In genomic region chr10:49144021-49144720, GRCh38 we compare ENCODE assay signal across 27 cellular contexts. TPM values are rescaled to one million over a fixed set of nuclear protein-coding genes. Genes with fewer than 3 reads are reported as not detected.
DNase-seq lines count a peak whose midpoint lies in the region; TF ChIP-seq lines count a peak whose summit lies in the region.
"Had no signal": no experiment of that assay in that cellular context is flagged by ENCODE, and none has a peak within 500 bp of the region (broad histone marks: within the 10 kb centered on the region; RNA-seq: fewer than 3 reads in every experiment).

No MANE protein-coding gene starts in this region.

- peak; percentile 14 for DNase-seq in NCI-H1092 treated with DMSO at 0.1 percent for 48 hours (lab: John Stamatoyannopoulos, UW)
- DNase-seq in NCI-H1092 (lab: John Stamatoyannopoulos, UW): no peak
- peak; percentile 62 for DNase-seq in RPMI8226
- DNase-seq in fibroblast of villous mesenchyme (ENCODE audit: low read depth): peak; percentile 77
- DNase-seq in ureter (ENCODE audit: low spot score): peak; percentile 34
- DNase-seq in ovary: no peak
- DNase-seq in effector memory CD4-positive, alpha-beta T cell: no peak
- DNase-seq in NCI-H2107 (lab: John Stamatoyannopoulos, UW): no peak
- DNase-seq: activated CD4-positive, alpha-beta T cell treated with anti-CD3 and anti-CD28 coated beads, Interleukin-2, amount 50 U/mL, for 1 hour; central memory CD4-positive, alpha-beta T cell; COR-L47; dermis blood vessel endothelial cell; DND-41; heart left ventricle; NCI-H1105 treated with DMSO at 0.1 percent for 48 hours; NCI-H2081 treated with DMSO at 0.1 percent for 48 hours; nucleus accumbens; stimulated activated CD8-positive, alpha-beta memory T cell treated with anti-CD3 and anti-CD28 coated beads, Interleukin-4, amount 100 ng/mL, for 48 hours; transverse colon; WERI-Rb-1 had no signal

- no peak for TF ChIP-seq CTCF in fibroblast of villous mesenchyme (IDR thresholded peaks at IDR 0.05; ENCODE audit: insufficient read depth, low read depth, low read length)
- TF ChIP-seq CTCF in ovary (IDR thresholded peaks at IDR 0.05): no peak

- H3K9me3 ChIP-seq in ovary: no peaks in the 10 kb centered on the region
- H3K9me3 ChIP-seq in effector memory CD4-positive, alpha-beta T cell (ENCODE audit: control insufficient read depth, low read length): no peaks in the 10 kb centered on the region
- H3K9me3 ChIP-seq: transverse colon had no signal

- H3K27me3 ChIP-seq in ovary: no peaks in the 10 kb centered on the region
- no peaks in the 10 kb centered on the region for H3K27me3 ChIP-seq in effector memory CD4-positive, alpha-beta T cell (replicated peaks; ENCODE audit: control insufficient read depth, insufficient read depth, low read length, poor library complexity, severe bottlenecking)
- H3K27me3 ChIP-seq: BLaER1 treated with 17β-estradiol and CSF1 and Interleukin-3, amounts not matched to agents 10 nM and 100 nM; heart left ventricle; transverse colon had no signal

- TF ChIP-seq POLR2A in ovary (IDR thresholded peaks at IDR 0.05): no peak

- peaks cover 16% of the 10 kb centered on the region for H3K4me1 ChIP-seq in ovary (ENCODE audit: insufficient read depth)
- no peaks in the 10 kb centered on the region for H3K4me1 ChIP-seq in effector memory CD4-positive, alpha-beta T cell (ENCODE audit: control insufficient read depth, insufficient read depth, low read length, poor library complexity, severe bottlenecking)

- no peak overlapping the region for H3K27ac ChIP-seq in ovary
- no peak overlapping the region for H3K27ac ChIP-seq in effector memory CD4-positive, alpha-beta T cell (ENCODE audit: insufficient read depth, low read length, poor library complexity, severe bottlenecking)
- H3K27ac ChIP-seq: 22Rv1; BLaER1 treated with 17β-estradiol and CSF1 and Interleukin-3, amounts not matched to agents 10 nM and 100 nM; heart left ventricle; SK-N-MC; WERI-Rb-1 had no signal

- 66 to 72% (median 68%) methylated on average over 3 of the region's 3 CpGs for WGBS in ovary, 3 donors

- TF ChIP-seq EP300 in ovary (IDR thresholded peaks at IDR 0.05): no peak

- no peak overlapping the region for H3K4me3 ChIP-seq in fibroblast of villous mesenchyme (ENCODE audit: low read depth, low read length)
- no peak overlapping the region for H3K4me3 ChIP-seq in ovary
- H3K4me3 ChIP-seq in effector memory CD4-positive, alpha-beta T cell (ENCODE audit: insufficient read depth, low read depth, low read length, poor library complexity, severe bottlenecking): no peak overlapping the region
- H3K4me3 ChIP-seq: BLaER1 treated with 17β-estradiol and CSF1 and Interleukin-3, amounts not matched to agents 10 nM and 100 nM; heart left ventricle; SK-N-MC; transverse colon had no signal

- H3K36me3 ChIP-seq in ovary: no peaks in the 10 kb centered on the region
- H3K36me3 ChIP-seq in effector memory CD4-positive, alpha-beta T cell (ENCODE audit: control insufficient read depth, insufficient read depth, low read length): no peaks in the 10 kb centered on the region
- H3K36me3 ChIP-seq: BLaER1 treated with 17β-estradiol and CSF1 and Interleukin-3, amounts not matched to agents 10 nM and 100 nM; heart left ventricle; transverse colon; WERI-Rb-1 had no signal

- intact Hi-C loops in ovary (cut with DNase I): no loop called here

RNA-seq across cellular contexts. Expression of gene FAM170B, which starts 10.3 kb away (rescaled TPM):
- not detected in 2 replicates for total RNA-seq in fibroblast of villous mesenchyme
- total RNA-seq in ureter: not detected
- not detected for total RNA-seq in ovary
- polyA plus RNA-seq in ovary: not detected
- total RNA-seq: dermis blood vessel endothelial cell, endothelial cell of umbilical vein, heart left ventricle, NCI-H460, skeletal muscle tissue, transverse colon had no signal
- polyA plus RNA-seq: endothelial cell of umbilical vein, heart left ventricle, IgD-negative memory B cell had no signal

RNA-seq across cellular contexts. Expression of gene VSTM4, which starts 28.8 kb away (rescaled TPM):
- 4.7 and 6.4 TPM in 2 replicates for total RNA-seq in fibroblast of villous mesenchyme
- 16.0 TPM for total RNA-seq in ureter
- total RNA-seq in ovary: 10 to 100 TPM; 17.3 to 68.9 (median 42.9) TPM
- 10 to 100 TPM; 28.3 to 57.1 TPM for polyA plus RNA-seq in ovary
- total RNA-seq: NCI-H460 had no signal
- polyA plus RNA-seq: IgD-negative memory B cell had no signal

RNA-seq across cellular contexts. Expression of gene TMEM273, which starts 44.0 kb away (rescaled TPM):
- total RNA-seq in fibroblast of villous mesenchyme (not detected in 2 replicates), ureter (26.6 TPM), ovary (10 to 100 TPM in 1 of 7 donors, 1 to 10 TPM in 6; 1.5 to 17.1 (median 4.3) TPM)
- polyA plus RNA-seq in ovary: 10 to 100 TPM; 17.4 to 25.2 TPM
- total RNA-seq: NCI-H460 had no signal

Comparison
In these comparisons a context has a peak if more than half of its experiments do, and no peak if none do; other contexts are left out.
1. DNase-seq: peak in NCI-H1092 treated with DMSO at 0.1 percent for 48 hours (single experiment), RPMI8226 (single experiment), fibroblast of villous mesenchyme (single experiment) and ureter (single experiment); none in NCI-H1092 (single experiment), ovary (0 of 5), effector memory CD4-positive, alpha-beta T cell (0 of 3) and NCI-H2107 (single experiment).